22 cellular contexts compared by ENCODE assay signal in the genomic region with DNA sequence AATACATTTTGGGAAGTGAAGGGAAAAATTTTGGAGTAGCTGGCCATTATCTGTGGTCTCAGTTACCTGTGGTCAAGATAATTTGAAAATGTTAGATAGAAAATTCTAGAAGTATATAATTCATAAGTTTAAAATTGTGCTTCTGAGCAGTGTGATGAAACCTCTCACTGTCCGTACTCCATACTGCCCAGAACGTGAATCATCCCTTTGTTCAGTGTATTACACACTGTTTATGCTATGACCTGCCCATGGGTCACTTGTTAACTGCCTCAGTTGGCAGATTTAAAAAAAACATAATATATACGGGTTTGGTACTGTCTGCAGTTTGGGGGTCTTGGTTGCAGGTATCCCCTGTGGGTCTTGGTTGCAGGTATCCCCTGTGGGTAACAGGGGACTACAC. TPM values are rescaled to one million over a fixed set of nuclear protein-coding genes. Genes with fewer than 3 reads are reported as not detected.
"Had no signal": no experiment of that assay in that cellular context is flagged by ENCODE, and none has a peak within 500 bp of the region (broad histone marks: within the 10 kb centered on the region; RNA-seq: fewer than 3 reads in every experiment).

No MANE protein-coding gene starts in this region.

- DNase-seq: activated CD4-positive, alpha-beta memory T cell treated with anti-CD3 and anti-CD28 coated beads, Interleukin-2, amount 10 ng/mL, durations not matched to agents 7 days and 5 days; activated CD4-positive, alpha-beta T cell treated with anti-CD3 and anti-CD28 coated beads for 4 hours; activated naive CD4-positive, alpha-beta T cell treated with anti-CD3 and anti-CD28 coated beads, Interleukin-2, amount 50 U/mL, for 16 hours; activated T-cell treated with anti-CD3 and anti-CD28 coated beads, Interleukin-2, amount 50 U/mL, for 24 hours; adrenal gland; cerebellar nuclear complex; effector memory CD8-positive, alpha-beta T cell; hippocampal formation; kidney; left ventricle myocardium inferior; natural killer cell; nucleus accumbens; stimulated activated CD4-positive, alpha-beta T cell treated with anti-CD3 and anti-CD28 coated beads, Interleukin-15, amount 100 ng/mL, for 24 hours; stimulated activated CD4-positive, alpha-beta T cell treated with anti-CD3 and anti-CD28 coated beads, Interleukin-4, amount 100 ng/mL, for 1 hour; stimulated activated naive CD4-positive, alpha-beta T cell treated with Interleukin-2 at 50 U/mL for 16 hours; T-helper 17 cell; transverse colon had no signal

- H3K27ac ChIP-seq: adrenal gland, epithelial cell of prostate, left ventricle myocardium inferior, right atrium auricular region, skin epidermis, transverse colon had no signal

- H3K9me3 ChIP-seq: adrenal gland, right atrium auricular region, transverse colon had no signal

- H3K36me3 ChIP-seq: adrenal gland, left ventricle myocardium inferior, right atrium auricular region, transverse colon had no signal

- H3K4me1 ChIP-seq: adrenal gland, right atrium auricular region had no signal

- H3K27me3 ChIP-seq: adrenal gland, right atrium auricular region, transverse colon had no signal

- H3K4me3 ChIP-seq: adrenal gland, left ventricle myocardium inferior, right atrium auricular region, skin epidermis, transverse colon had no signal

- ATAC-seq: effector memory CD8-positive, alpha-beta T cell; natural killer cell; T-helper 17 cell had no signal

RNA-seq across cellular contexts. Expression of a gene that starts 4.1 kb away (rescaled TPM):
- total RNA-seq: activated CD4-positive, alpha-beta memory T cell treated with anti-CD3 and anti-CD28 coated beads, Interleukin-2, amount 10 ng/mL, durations not matched to agents 7 days and 5 days had no signal

RNA-seq across cellular contexts. Expression of a gene that starts 38.2 kb away (rescaled TPM):
- total RNA-seq: activated CD4-positive, alpha-beta memory T cell treated with anti-CD3 and anti-CD28 coated beads, Interleukin-2, amount 10 ng/mL, durations not matched to agents 7 days and 5 days; fibroblast of villous mesenchyme; kidney; left ventricle myocardium inferior; progenitor cell of endocrine pancreas; transverse colon had no signal

RNA-seq across cellular contexts. Expression of a gene that starts 46.1 kb away (rescaled TPM):
- total RNA-seq: fibroblast of villous mesenchyme had no signal

RNA-seq across cellular contexts. Expression of a gene that starts 46.2 kb away (rescaled TPM):
- total RNA-seq: activated CD4-positive, alpha-beta memory T cell treated with anti-CD3 and anti-CD28 coated beads, Interleukin-2, amount 10 ng/mL, durations not matched to agents 7 days and 5 days; adrenal gland; fibroblast of villous mesenchyme; kidney; left ventricle myocardium inferior; natural killer cell; progenitor cell of endocrine pancreas; right atrium auricular region; T-helper 17 cell; transverse colon had no signal
- polyA plus RNA-seq: adrenal gland had no signal
